In the genomic region with DNA sequence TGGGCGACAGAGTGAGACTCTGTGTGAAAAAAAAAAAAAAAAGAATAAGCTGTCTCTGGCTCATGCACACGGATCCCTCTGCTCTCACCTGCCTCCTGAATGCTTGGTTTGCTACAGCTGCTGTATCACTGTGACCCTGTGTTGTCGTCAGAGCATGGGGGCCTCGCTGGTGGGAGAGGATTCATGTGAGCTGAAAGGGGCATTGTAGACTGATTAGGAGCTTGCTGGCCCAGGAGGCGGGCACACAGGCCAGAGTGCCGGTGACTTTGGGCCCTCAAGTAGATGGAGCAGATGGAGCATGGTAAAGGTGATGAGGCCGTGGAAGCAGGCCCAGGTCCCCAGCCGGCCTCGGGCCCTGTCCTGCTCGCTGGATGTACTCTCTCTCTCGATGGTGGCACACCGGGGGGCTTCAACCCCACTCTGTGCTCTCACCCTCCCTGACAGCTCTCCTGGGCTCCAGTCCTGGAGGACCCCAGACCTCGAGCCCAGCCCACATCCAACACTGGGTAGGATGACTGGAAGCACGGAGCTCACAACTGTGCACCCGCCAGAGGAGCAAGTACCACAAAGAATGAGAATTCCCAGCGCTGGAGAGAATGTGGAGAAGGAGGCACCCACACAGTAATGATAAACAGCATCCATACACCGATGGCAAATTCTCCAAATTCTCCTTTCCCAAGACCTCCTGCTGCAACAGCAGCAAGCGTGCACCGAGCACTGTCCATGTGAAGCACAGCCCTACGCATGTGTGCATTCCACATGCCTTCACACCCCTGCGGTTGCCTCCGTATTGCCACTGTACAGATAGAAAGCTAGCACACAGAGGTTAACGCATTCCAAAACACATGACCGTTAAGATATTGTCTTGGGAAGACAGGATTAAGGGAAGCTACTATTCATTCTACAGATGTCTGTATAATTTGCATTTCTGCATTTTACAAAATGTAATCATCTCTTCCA, we compare ENCODE assay signal across 16 cellular contexts. TPM values are rescaled to one million over a fixed set of nuclear protein-coding genes. Genes with fewer than 3 reads are reported as not detected.
DNase-seq lines count a peak whose midpoint lies in the region; ATAC-seq and TF ChIP-seq lines count a peak whose summit lies in the region.
"Had no signal": no experiment of that assay in that cellular context is flagged by ENCODE, and none has a peak within 500 bp of the region (broad histone marks: within the 10 kb centered on the region; RNA-seq: fewer than 3 reads in every experiment).

No MANE protein-coding gene starts in this region.

- H4K8ac ChIP-seq in neuronal stem cell (ENCODE audit: low read depth, low read length) = no peak overlapping the region

- H4K91ac ChIP-seq in neuronal stem cell (ENCODE audit: low read depth, low read length, poor library complexity) = no peak overlapping the region

- H3K36me3 Mint-ChIP-seq in chondrocyte (ENCODE audit: low read depth) (no peaks in the 10 kb centered on the region), glutamatergic neuron (ENCODE audit: unreplicated experiment) (no peaks in the 10 kb centered on the region)

- H3K9me3 ChIP-seq in right atrium auricular region (no peaks in the 10 kb centered on the region), neuronal stem cell (replicated peaks in 1 of 2; ENCODE audit: control insufficient read depth in 2 of 2, insufficient read depth in 1 of 2, low read depth in 1 of 2, low read length in 2 of 2) (no peaks in the 10 kb centered on the region), upper lobe of right lung (no peaks in the 10 kb centered on the region)
- H3K9me3 ChIP-seq: Caco-2, HAP-1 had no signal

- peak overlapping the region; percentile 71 for H3K18ac ChIP-seq in neuronal stem cell (ENCODE audit: low read length)

- H3K4me3 ChIP-seq in right atrium auricular region (no peak overlapping the region), neuronal stem cell (ENCODE audit: low read length in 2 of 2) (peak overlapping the region in 1 of 2 donors; percentile 7), upper lobe of right lung (no peak overlapping the region)
- H3K4me3 ChIP-seq: HAP-1 had no signal

- H2AFZ ChIP-seq in neuronal stem cell (ENCODE audit: low read length) = no peak overlapping the region

- no CpG with 5 or more reads among the region's 24 CpGs for WGBS in neuronal stem cell (ENCODE audit: extremely low coverage in 2 of 2, insufficient read length in 2 of 2, insufficient replicate concordance in 1 of 2), 2 donors

- H3K36me3 ChIP-seq in right atrium auricular region (no peaks in the 10 kb centered on the region), neuronal stem cell (replicated peaks in 1 of 2; ENCODE audit: control insufficient read depth in 2 of 2, insufficient read depth in 2 of 2, low read length in 2 of 2) (no peaks in the 10 kb centered on the region), upper lobe of right lung (no peaks in the 10 kb centered on the region)
- H3K36me3 ChIP-seq: HAP-1 had no signal

- no peak overlapping the region for H3K9ac ChIP-seq in neuronal stem cell (ENCODE audit: low read depth, low read length, poor library complexity)

- H3K27me3 Mint-ChIP-seq in chondrocyte (ENCODE audit: low read depth) (peaks cover 36% of the 10 kb centered on the region), glutamatergic neuron (ENCODE audit: unreplicated experiment) (peaks cover 13% of the 10 kb centered on the region)

- H3K27ac Mint-ChIP-seq in chondrocyte (ENCODE audit: unreplicated experiment) = no peak overlapping the region
- no peak overlapping the region for H3K27ac Mint-ChIP-seq in glutamatergic neuron (ENCODE audit: unreplicated experiment)
- H3K27ac Mint-ChIP-seq: CD4-positive, CD25-positive, alpha-beta regulatory T cell had no signal

- no peak overlapping the region for H2BK120ac ChIP-seq in neuronal stem cell (ENCODE audit: low read depth, low read length)

- no peaks in the 10 kb centered on the region for H3K27me3 ChIP-seq in right atrium auricular region
- H3K27me3 ChIP-seq in neuronal stem cell (ENCODE audit: control insufficient read depth in 3 of 3, insufficient read depth in 3 of 3, low read depth in 1 of 3, low read length in 3 of 3) = peaks cover 0 to 62% (median 3%) of the 10 kb centered on the region in 3 experiments
- peaks cover 5% of the 10 kb centered on the region for H3K27me3 ChIP-seq in upper lobe of right lung

- H3K14ac ChIP-seq in neuronal stem cell (ENCODE audit: low read length) = peak overlapping the region; percentile 39

- H3K4me3 Mint-ChIP-seq in chondrocyte (ENCODE audit: unreplicated experiment) (no peak overlapping the region), glutamatergic neuron (ENCODE audit: unreplicated experiment) (no peak overlapping the region)
- H3K4me3 Mint-ChIP-seq: CD4-positive, CD25-positive, alpha-beta regulatory T cell had no signal

- H3K27ac ChIP-seq in right atrium auricular region (no peak overlapping the region), neuronal stem cell (replicated peaks; ENCODE audit: low read length) (no peak overlapping the region), upper lobe of right lung (no peak overlapping the region)

- peak overlapping the region; percentile 47 for H3K23ac ChIP-seq in neuronal stem cell (ENCODE audit: low read depth, low read length, poor library complexity)

- in situ Hi-C loops in G401 (cut with HindIII; ENCODE audit: low sequenced_read_pairs) = no loop called here

- H3K4me1 Mint-ChIP-seq in chondrocyte (ENCODE audit: low read depth) (no peaks in the 10 kb centered on the region), glutamatergic neuron (ENCODE audit: low read depth, unreplicated experiment) (peaks cover 3% of the 10 kb centered on the region)

- ATAC-seq in left ventricle myocardium superior (no peak), upper lobe of right lung (no peak)

- no peak overlapping the region for H3K4me2 ChIP-seq in neuronal stem cell (ENCODE audit: insufficient read depth, low read length, poor library complexity, severe bottlenecking)

- no peak overlapping the region for H3K4ac ChIP-seq in neuronal stem cell (ENCODE audit: low read length)

- H3K4me1 ChIP-seq in right atrium auricular region = peaks cover 0 to 25% of the 10 kb centered on the region in 2 donors
- H3K4me1 ChIP-seq in neuronal stem cell (ENCODE audit: control insufficient read depth in 2 of 2, insufficient read depth in 1 of 2, low read depth in 1 of 2, low read length in 2 of 2) = peaks cover 0 to 1% of the 10 kb centered on the region in 2 donors
- no peaks in the 10 kb centered on the region for H3K4me1 ChIP-seq in upper lobe of right lung
- H3K4me1 ChIP-seq: Caco-2, HAP-1 had no signal

- peak overlapping the region; percentile 56 for H2AK5ac ChIP-seq in neuronal stem cell (ENCODE audit: low read depth, low read length)

- peak; percentile 12 for DNase-seq in left ventricle myocardium superior
- DNase-seq in right atrium auricular region (ENCODE audit: low spot score) = no peak
- DNase-seq in chondrocyte (ENCODE audit: low spot score) = peak; percentile 82
- no peak for DNase-seq in neuronal stem cell (ENCODE audit: low spot score)
- DNase-seq in upper lobe of right lung = peak; percentile 55
- no peak for DNase-seq in glutamatergic neuron
- DNase-seq in G401 (ENCODE audit: low spot score) = no peak
- DNase-seq in NCI-H187 (lab: John Stamatoyannopoulos, UW) = no peak
- DNase-seq: CD4-positive, CD25-positive, alpha-beta regulatory T cell; DMS153; NCI-H187 treated with DMSO at 0.1 percent for 48 hours; NCI-H446; NCI-H69; SHP77 treated with DMSO at 0.1 percent for 48 hours had no signal

- TF ChIP-seq CTCF in right atrium auricular region (IDR thresholded peaks at IDR 0.05) (no peak), chondrocyte (IDR thresholded peaks at IDR 0.05) (no peak), upper lobe of right lung (IDR thresholded peaks at IDR 0.05) (no peak), glutamatergic neuron (IDR thresholded peaks at IDR 0.05; ENCODE audit: partially characterized antibody, unreplicated experiment) (no peak)

- H2BK15ac ChIP-seq in neuronal stem cell (ENCODE audit: low read length) = no peak overlapping the region

- no peak overlapping the region for H2BK5ac ChIP-seq in neuronal stem cell (ENCODE audit: low read length)

- H3K79me1 ChIP-seq in neuronal stem cell (ENCODE audit: low read depth, low read length) = peaks cover 3% of the 10 kb centered on the region

- H3K9me3 Mint-ChIP-seq in chondrocyte (ENCODE audit: low read depth) = no peaks in the 10 kb centered on the region
- H3K9me3 Mint-ChIP-seq in glutamatergic neuron (ENCODE audit: unreplicated experiment) = peaks cover 2% of the 10 kb centered on the region

- intact Hi-C loops in left ventricle myocardium superior (cut with micrococcal nuclease) (no loop called here), upper lobe of right lung (cut with DNase I) (no loop called here)

- no peak overlapping the region for H2BK12ac ChIP-seq in neuronal stem cell (ENCODE audit: low read length)

RNA-seq across cellular contexts. Expression of gene FLT4, which starts 6.9 kb away (rescaled TPM):
- total RNA-seq in left ventricle myocardium superior (8.0 TPM), right atrium auricular region (1 to 10 TPM; 2.0 to 4.2 TPM), chondrocyte (0.10 to 0.31 TPM (median 0.29 TPM) in 3 replicates), upper lobe of right lung (38.6 TPM), glutamatergic neuron (ENCODE audit: unreplicated experiment) (0.17 TPM)
- 5.4 TPM for polyA plus RNA-seq in neuronal stem cell (2013, experiment 1 of 2)
- 5.5 TPM for polyA plus RNA-seq in neuronal stem cell (2013, experiment 2 of 2)
- 15.7 and 31.3 TPM in 2 replicates for total RNA-seq in G401 (2014; rRNA removed; shearing (Covaris generic))
- total RNA-seq: Caco-2 had no signal

RNA-seq across cellular contexts. Expression of gene SCGB3A1, which starts 51.2 kb away (rescaled TPM):
- total RNA-seq in left ventricle myocardium superior (not detected), right atrium auricular region (not detected), chondrocyte (0.47 to 0.77 TPM in 2 of 3 replicates, not detected in the other), upper lobe of right lung (86.9 TPM), glutamatergic neuron (ENCODE audit: unreplicated experiment) (not detected)
- 0.75 TPM for polyA plus RNA-seq in neuronal stem cell (2013, experiment 1 of 2)
- polyA plus RNA-seq in neuronal stem cell (2013, experiment 2 of 2) = 0.66 TPM
- not detected in 2 replicates for total RNA-seq in G401 (2014; rRNA removed; shearing (Covaris generic))
- total RNA-seq: Caco-2; CD4-positive, CD25-positive, alpha-beta regulatory T cell had no signal

Comparison
In these comparisons a context has a peak if more than half of its experiments do, and no peak if none do; other contexts are left out.
1. DNase-seq: peak in left ventricle myocardium superior (single experiment), chondrocyte (single experiment) and upper lobe of right lung (single experiment); none in right atrium auricular region (single experiment), neuronal stem cell (single experiment), glutamatergic neuron (single experiment), G401 (single experiment) and NCI-H187 (0 of 2).
2. RNA of gene SCGB3A1, which starts 51.2 kb away (total RNA-seq): 86.9 TPM in upper lobe of right lung (single experiment); 0.47 to 0.77 TPM in chondrocyte, not detected in left ventricle myocardium superior (single experiment), not detected in right atrium auricular region, not detected in glutamatergic neuron (single experiment) and not detected in G401; every median in the first group is over 10 times any median in the second.